In genomic region chr19:6724631-6725185, GRCh38 we compare ENCODE assay signal across 17 cellular contexts. TPM values are rescaled to one million over a fixed set of nuclear protein-coding genes. Genes with fewer than 3 reads are reported as not detected.
DNase-seq lines count a peak whose midpoint lies in the region; ATAC-seq, FAIRE-seq and TF ChIP-seq lines count a peak whose summit lies in the region.
"Had no signal": no experiment of that assay in that cellular context is flagged by ENCODE, and none has a peak within 500 bp of the region (broad histone marks: within the 10 kb centered on the region; RNA-seq: fewer than 3 reads in every experiment).

No MANE protein-coding gene starts in this region.

- no peak for DNase-seq in pancreas
- DNase-seq in erythroblast (lab: John Stamatoyannopoulos, UW): no peak
- DNase-seq in GM12892 (ENCODE audit: insufficient read length): no peak
- DNase-seq in NCI-H2196 treated with DMSO at 0.1 percent for 48 hours (lab: John Stamatoyannopoulos, UW; ENCODE audit: unreplicated experiment): no peak
- DNase-seq: activated naive CD4-positive, alpha-beta T cell; cerebellar nuclear complex; DMS79; midbrain; NCI-H1105; NCI-H526 treated with DMSO at 0.1 percent for 48 hours; SHP77 treated with DMSO at 0.1 percent for 48 hours; stimulated activated naive CD8-positive, alpha-beta T cell treated with anti-CD3 and anti-CD28 coated beads, Interleukin-15, Interleukin-2, amounts not matched to agents 100 U/mL and 50 U/mL, for 24 hours; T-helper 1 cell had no signal

- H3K4me2 ChIP-seq in BLaER1: peak overlapping the region; percentile 74

- no peak for FAIRE-seq in pancreas (lab: Jason Lieb, UNC)
- FAIRE-seq in GM12892 (lab: Jason Lieb, UNC): no peak

- H3K36me3 ChIP-seq in BLaER1: peaks cover 4% of the 10 kb centered on the region; the same call in 1 of the 2 replicates
- H3K36me3 ChIP-seq in pancreas: no peaks in the 10 kb centered on the region

- WGBS in pancreas, 2 donors: 77 to 78% methylated on average over 11 of the region's 11 CpGs

- TF ChIP-seq CTCF in pancreas (IDR thresholded peaks at IDR 0.05): no peak

- intact Hi-C loops in pancreas (cut with DNase I): no loop called here

- no peak for ATAC-seq in pancreas
- ATAC-seq: stimulated activated naive CD8-positive, alpha-beta T cell treated with anti-CD3 and anti-CD28 coated beads, Interleukin-15, Interleukin-2, amounts not matched to agents 100 U/mL and 50 U/mL, for 24 hours had no signal

- H3K27ac ChIP-seq in BLaER1 (peak overlapping the region; percentile 13; the same call in 1 of the 2 replicates), cingulate gyrus (ENCODE audit: low read depth, low read length) (peak overlapping the region; percentile 29), pancreas (peak overlapping the region; percentile 18 to 86 (median 73))

- H4K20me1 ChIP-seq in BLaER1: no peaks in the 10 kb centered on the region

- H3K9me3 ChIP-seq in BLaER1: no peaks in the 10 kb centered on the region
- H3K9me3 ChIP-seq in pancreas: no peaks in the 10 kb centered on the region

- no peak overlapping the region for H3K4me3 ChIP-seq in BLaER1
- H3K4me3 ChIP-seq in pancreas: no peak overlapping the region

- H3K4me1 ChIP-seq in BLaER1: peaks cover 72% of the 10 kb centered on the region
- H3K4me1 ChIP-seq in pancreas: peaks cover 7 to 65% (median 39%) of the 10 kb centered on the region in 3 donors

- TF ChIP-seq POLR2A in erythroblast (IDR thresholded peaks at IDR 0.05; ENCODE audit: low read length) (no peak), GM12892 (IDR thresholded peaks at IDR 0.05; ENCODE audit: low read depth, low read length) (no peak)

- H3K27me3 ChIP-seq in BLaER1: no peaks in the 10 kb centered on the region
- H3K27me3 ChIP-seq in pancreas: no peaks in the 10 kb centered on the region

- no peak overlapping the region for H3K9ac ChIP-seq in BLaER1

RNA-seq across cellular contexts. Expression of gene C3, which starts 4.3 kb away (rescaled TPM):
- total RNA-seq in pancreas: 1,000 to 10,000 TPM in 2 of 6 donors, 100 to 1,000 TPM in 3, 10 to 100 TPM in 1; 67.7 to 3,753 (median 558) TPM
- polyA plus RNA-seq in pancreas: 1,000 to 10,000 TPM in 1 of 2 donors, 100 to 1,000 TPM in 1; 447 to 1,383 TPM
- 1.4 TPM for polyA plus RNA-seq in GM12892 (2012; ENCODE audit: missing spikeins)

RNA-seq across cellular contexts. Expression of gene GPR108, which starts 12.7 kb away (rescaled TPM):
- 10 to 100 TPM; 46.1 to 62.6 (median 52.0) TPM for total RNA-seq in pancreas
- polyA plus RNA-seq in pancreas: 100 to 1,000 TPM; 108 to 154 TPM
- polyA plus RNA-seq in GM12892 (2012; ENCODE audit: missing spikeins): 31.2 TPM

RNA-seq across cellular contexts. Expression of gene TRIP10, which starts 14.8 kb away (rescaled TPM):
- 10 to 100 TPM; 16.4 to 36.8 (median 21.9) TPM for total RNA-seq in pancreas
- polyA plus RNA-seq in pancreas: 100 to 1,000 TPM in 1 of 2 donors, 10 to 100 TPM in 1; 92.1 to 102 TPM
- polyA plus RNA-seq in GM12892 (2012; ENCODE audit: missing spikeins): 47.2 TPM

RNA-seq across cellular contexts. Expression of gene SH2D3A, which starts 42.5 kb away (rescaled TPM):
- 10 to 100 TPM; 10.1 to 19.6 (median 13.5) TPM for total RNA-seq in pancreas
- 10 to 100 TPM; 31.9 to 33.0 TPM for polyA plus RNA-seq in pancreas
- 4.0 TPM for polyA plus RNA-seq in GM12892 (2012; ENCODE audit: missing spikeins)
- total RNA-seq: LHCN-M2 had no signal

RNA-seq across cellular contexts. Expression of gene VAV1, which starts 47.8 kb away (rescaled TPM):
- total RNA-seq in pancreas: 1 to 10 TPM in 3 of 6 donors, under 1 TPM in 3; 0.23 to 7.3 (median 1.7) TPM
- 1 to 10 TPM; 1.0 to 1.4 TPM for polyA plus RNA-seq in pancreas
- polyA plus RNA-seq in GM12892 (2012; ENCODE audit: missing spikeins): 30.2 TPM
- total RNA-seq: HT1080, LHCN-M2 had no signal

Comparison
In these comparisons a context has a peak if more than half of its experiments do, and no peak if none do; other contexts are left out.
1. H3K27ac ChIP-seq: peak in every context shown above with its lines; median percentile 73 in pancreas; 29 in cingulate gyrus; 13 in BLaER1.